ENCODE assay signal across 7 cellular contexts in genomic region chr6:30211899-30212298, GRCh38. TPM values are rescaled to one million over a fixed set of nuclear protein-coding genes. Genes with fewer than 3 reads are reported as not detected.
DNase-seq lines count a peak whose midpoint lies in the region; ATAC-seq and TF ChIP-seq lines count a peak whose summit lies in the region.

No MANE protein-coding gene starts in this region.

- H4K5ac ChIP-seq in H9 (ENCODE audit: insufficient read length, low read depth, low read length) = no peak overlapping the region

- WGBS in H9 (ENCODE audit: extremely low coverage, insufficient read length, low lambda C conversion rate) = no CpG with 5 or more reads among the region's 3 CpGs
- 23 to 31% (median 27%) methylated on average over 3 of the region's 3 CpGs for WGBS in adrenal gland, 4 donors

- H3K4me1 ChIP-seq in H9 (ENCODE audit: insufficient read depth, low read length) (peaks cover 17% of the 10 kb centered on the region; the same call in 1 of the 2 replicates), adrenal gland (replicated peaks in 1 of 2) (peaks cover 26 to 31% of the 10 kb centered on the region in 2 donors)

- TF ChIP-seq CTCF in H9 (conservative IDR thresholded peaks at IDR 0.05) (no peak), foreskin fibroblast (IDR thresholded peaks at IDR 0.05; ENCODE audit: low read depth, low read length) (no peak), adrenal gland (IDR thresholded peaks at IDR 0.05) (no peak)

- H4K91ac ChIP-seq in H9 (ENCODE audit: insufficient read length, low read depth, low read length) = no peak overlapping the region

- H2BK12ac ChIP-seq in H9 (ENCODE audit: insufficient read length, low read depth, low read length) = no peak overlapping the region

- H3K27me3 ChIP-seq in H9 (ENCODE audit: insufficient read depth, low read length) (no peaks in the 10 kb centered on the region), adrenal gland (no peaks in the 10 kb centered on the region)

- H3K18ac ChIP-seq in H9 (ENCODE audit: insufficient read length, low read depth, low read length) = no peak overlapping the region

- H3T11ph ChIP-seq in H9 (ENCODE audit: low read length) = no peak overlapping the region

- no peak overlapping the region for H3K23ac ChIP-seq in H9 (ENCODE audit: insufficient read length, low read depth, low read length)

- H3K79me2 ChIP-seq in H9 (ENCODE audit: insufficient read depth, low read length) = peaks cover 6% of the 10 kb centered on the region; the same call in 1 of the 2 replicates

- H3K27me3 Mint-ChIP-seq in H9 (ENCODE audit: low read depth) = peaks cover 10% of the 10 kb centered on the region
- H3K27me3 Mint-ChIP-seq in T-helper 17 cell = no peaks in the 10 kb centered on the region

- no peak overlapping the region for H3K4ac ChIP-seq in H9 (ENCODE audit: low read depth, low read length)

- H3K4me3 ChIP-seq in foreskin fibroblast (ENCODE audit: low read depth in 1 of 2, low read length in 2 of 2) = peak overlapping the region; percentile 96 to 97
- peak overlapping the region in 5 of 7 experiments; percentile 77 to 96 (median 87) for H3K4me3 ChIP-seq in skin epidermis
- peak overlapping the region in 1 of 4 donors; percentile 60 for H3K4me3 ChIP-seq in adrenal gland

- H3K4me2 ChIP-seq in H9 (ENCODE audit: insufficient read depth, insufficient read length, low read length) = peak overlapping the region; percentile 68

- H2BK120ac ChIP-seq in H9 (ENCODE audit: low read depth, low read length, poor library complexity, severe bottlenecking) = no peak overlapping the region

- H2AFZ ChIP-seq in H9 (ENCODE audit: low read length) = no peak overlapping the region

- intact Hi-C loops in adrenal gland (cut with DNase I) = no loop called here

- H3K4me1 Mint-ChIP-seq in H9 (peaks cover 46 to 51% of the 10 kb centered on the region in 2 experiments), T-helper 17 cell (peaks cover 61% of the 10 kb centered on the region)

- H3K27ac Mint-ChIP-seq in H9 (no peak overlapping the region), T-helper 17 cell (peak overlapping the region; percentile 99)

- H2AK5ac ChIP-seq in H9 (ENCODE audit: insufficient read length, low read length) = no peak overlapping the region

- H2BK20ac ChIP-seq in H9 (ENCODE audit: low read depth, low read length, poor library complexity, severe bottlenecking) = no peak overlapping the region

- H2BK5ac ChIP-seq in H9 (ENCODE audit: insufficient read length, low read length) = no peak overlapping the region

- DNase-seq in H9 (no peak), T-helper 17 cell (no peak), foreskin fibroblast (no peak), DMS153 (lab: John Stamatoyannopoulos, UW) (no peak), adrenal gland (no peak)

- no peaks in the 10 kb centered on the region for H4K20me1 ChIP-seq in H9 (ENCODE audit: control insufficient read depth, insufficient read depth, insufficient read length)

- no peaks in the 10 kb centered on the region for H3K9me3 ChIP-seq in H9 (ENCODE audit: control insufficient read depth, low read depth, low read length)
- no peaks in the 10 kb centered on the region for H3K9me3 ChIP-seq in T-helper 17 cell (ENCODE audit: control insufficient read depth, low read length, poor library complexity, severe bottlenecking)
- H3K9me3 ChIP-seq in adrenal gland (replicated peaks in 1 of 3) = no peaks in the 10 kb centered on the region

- H3K36me3 Mint-ChIP-seq in H9 (ENCODE audit: insufficient read depth in 1 of 3, low read depth in 3 of 3) (peaks cover 0 to 4% (median 2%) of the 10 kb centered on the region in 3 experiments; a peak in 3 of 7 replicates), T-helper 17 cell (ENCODE audit: low read depth) (peaks cover 6% of the 10 kb centered on the region)

- ATAC-seq in T-helper 17 cell = no peak
- ATAC-seq in GM18867 (IDR thresholded peaks at IDR 0.05; ENCODE audit: unreplicated experiment) = no peak

- H3K4me3 Mint-ChIP-seq in H9 = peak overlapping the region; percentile 91 to 96
- H3K4me3 Mint-ChIP-seq in T-helper 17 cell = peak overlapping the region; percentile 98

- H3K14ac ChIP-seq in H9 (ENCODE audit: insufficient read depth, low read length) = no peak overlapping the region

- H3K23me2 ChIP-seq in H9 (ENCODE audit: insufficient read length, low read depth, low read length, poor library complexity, severe bottlenecking) = peaks cover 12% of the 10 kb centered on the region

- H3K9ac ChIP-seq in H9 (ENCODE audit: extremely low read depth, insufficient read length, low read length) = no peak overlapping the region

- no peak overlapping the region for H3K27ac ChIP-seq in H9 (ENCODE audit: insufficient read length, low read depth, low read length)
- peak overlapping the region in 3 of 21 experiments; percentile 19 to 97 (median 90) for H3K27ac ChIP-seq in skin epidermis
- H3K27ac ChIP-seq in adrenal gland = peak overlapping the region in 1 of 5 donors; percentile 98

- TF ChIP-seq POLR2A in adrenal gland (IDR thresholded peaks at IDR 0.05) = no peak

- peaks cover 4% of the 10 kb centered on the region for H3K79me1 ChIP-seq in H9 (ENCODE audit: insufficient read depth, low read depth, low read length, poor library complexity, severe bottlenecking)

- no peak overlapping the region for H4K8ac ChIP-seq in H9 (replicated peaks; ENCODE audit: insufficient read length, low read depth, low read length)

- no peaks in the 10 kb centered on the region; a peak in 1 of 5 replicates for H3K9me3 Mint-ChIP-seq in H9

- H2BK15ac ChIP-seq in H9 (ENCODE audit: low read depth, low read length) = no peak overlapping the region

- no peak overlapping the region for H3K56ac ChIP-seq in H9 (ENCODE audit: insufficient read length, low read depth, low read length)

- no peaks in the 10 kb centered on the region for H3K36me3 ChIP-seq in adrenal gland (replicated peaks in 1 of 2)

RNA-seq across cellular contexts. Expression of gene TRIM26, which starts 1.3 kb away (rescaled TPM):
- 33.9 and 35.8 TPM in 2 replicates for total RNA-seq in H9 (2021)
- 10 to 100 TPM; 51.2 to 63.1 TPM for total RNA-seq in T-helper 17 cell
- 10 to 100 TPM; 32.7 to 49.6 (median 40.7) TPM for total RNA-seq in adrenal gland
- polyA plus RNA-seq in adrenal gland = 10 to 100 TPM; 25.8 to 37.3 (median 34.8) TPM

RNA-seq across cellular contexts. Expression of gene TRIM15, which starts 48.6 kb away (rescaled TPM):
- total RNA-seq in H9 (2021) = 0.20 TPM in 1 of 2 replicates, not detected in the other
- not detected for total RNA-seq in T-helper 17 cell
- not detected for total RNA-seq in adrenal gland
- polyA plus RNA-seq in adrenal gland = not detected

RNA-seq across cellular contexts. Expression of gene TRIM10, which starts 50.9 kb away (rescaled TPM):
- total RNA-seq in H9 (2021) (0.07 and 0.09 TPM in 2 replicates), T-helper 17 cell (under 1 TPM in 1 of 2 donors, not detected in 1; 0.37 TPM), adrenal gland (not detected)
- not detected for polyA plus RNA-seq in adrenal gland
